Comparison of ENCODE assay signal across 21 cellular contexts in genomic region chr19:1777149-1777548, GRCh38. TPM values are rescaled to one million over a fixed set of nuclear protein-coding genes. Genes with fewer than 3 reads are reported as not detected.
DNase-seq lines count a peak whose midpoint lies in the region; ATAC-seq and TF ChIP-seq lines count a peak whose summit lies in the region.
"Had no signal": no experiment of that assay in that cellular context is flagged by ENCODE, and none has a peak within 500 bp of the region (broad histone marks: within the 10 kb centered on the region; RNA-seq: fewer than 3 reads in every experiment).

No MANE protein-coding gene starts in this region.

- H3K36me3 Mint-ChIP-seq in Calu3 (ENCODE audit: insufficient read depth, unreplicated experiment), result peaks cover 59% of the 10 kb centered on the region
- peaks cover 0 to 4% (median 0%) of the 10 kb centered on the region in 3 experiments; a peak in 3 of 7 replicates for H3K36me3 Mint-ChIP-seq in H9 (ENCODE audit: insufficient read depth in 1 of 3, low read depth in 3 of 3)

- H3K4me3 Mint-ChIP-seq in Calu3 (ENCODE audit: low read depth, unreplicated experiment) (no peak overlapping the region), H9 (peak overlapping the region in 1 of 2 experiments; percentile 73; a peak in 2 of 5 replicates)

- H2AK5ac ChIP-seq in H9 (ENCODE audit: insufficient read length, low read length), result no peak overlapping the region
- no peak overlapping the region for H2AK5ac ChIP-seq in neuronal stem cell (ENCODE audit: low read depth, low read length)

- intact Hi-C loops in Calu3 (cut with micrococcal nuclease; ENCODE audit: unreplicated experiment), result no loop called here
- intact Hi-C loops in Panc1 (cut with micrococcal nuclease; ENCODE audit: unreplicated experiment), result no loop called here

- H4K5ac ChIP-seq in H9 (ENCODE audit: insufficient read length, low read depth, low read length), result no peak overlapping the region

- H3K23me2 ChIP-seq in H9 (ENCODE audit: insufficient read length, low read depth, low read length, poor library complexity, severe bottlenecking), result no peaks in the 10 kb centered on the region

- in situ Hi-C loops in Panc1 (cut with HindIII; ENCODE audit: low pct_unique_long_range_greater_than_20kb, low sequenced_read_pairs), result no loop called here

- no peaks in the 10 kb centered on the region for H3K79me2 ChIP-seq in H9 (ENCODE audit: insufficient read depth, low read length)

- no peak overlapping the region for H3T11ph ChIP-seq in H9 (ENCODE audit: low read length)

- peak overlapping the region; percentile 28 for H3K4me2 ChIP-seq in H9 (ENCODE audit: insufficient read depth, insufficient read length, low read length)
- no peak overlapping the region for H3K4me2 ChIP-seq in neuronal stem cell (ENCODE audit: insufficient read depth, low read length, poor library complexity, severe bottlenecking)

- no peak for DNase-seq in Calu3
- peak; percentile 27 for DNase-seq in H9
- DNase-seq in Panc1 (ENCODE audit: low read depth, low spot score), result no peak
- DNase-seq in neuronal stem cell (ENCODE audit: low spot score), result no peak
- no peak for DNase-seq in MG63
- no peak for DNase-seq in effector CD4-positive, alpha-beta T cell
- DNase-seq: BE2C, MV-4-11, NCI-H1105 treated with DMSO at 0.1 percent for 48 hours, NCI-H2081 treated with DMSO at 0.1 percent for 48 hours, NCI-H2171 treated with DMSO at 0.1 percent for 48 hours, NCI-H446, NCI-H526, Right ventricle myocardium superior had no signal

- H3K18ac ChIP-seq in H9 (ENCODE audit: insufficient read length, low read depth, low read length) (no peak overlapping the region), neuronal stem cell (ENCODE audit: low read length) (no peak overlapping the region)

- BruUV-seq in Calu3 (replicated peaks; lab: Mats Ljungman, UMichigan) (TSS peak; percentile 32), Panc1 (replicated peaks; lab: Mats Ljungman, UMichigan) (TSS peak; percentile 78)

- H3K36me3 ChIP-seq in Panc1 (ENCODE audit: control insufficient read depth, insufficient read depth, low read length) (no peaks in the 10 kb centered on the region; the same call in 1 of the 2 replicates), neuronal stem cell (replicated peaks in 1 of 2; ENCODE audit: control insufficient read depth in 2 of 2, insufficient read depth in 2 of 2, low read length in 2 of 2) (no peaks in the 10 kb centered on the region), MG63 (no peaks in the 10 kb centered on the region)
- H3K36me3 ChIP-seq: BE2C had no signal

- TF ChIP-seq CTCF in Calu3 (IDR thresholded peaks at IDR 0.05; ENCODE audit: unreplicated experiment) (no peak), H9 (conservative IDR thresholded peaks at IDR 0.05) (no peak), Panc1 (IDR thresholded peaks at IDR 0.05) (no peak)

- H3K14ac ChIP-seq in H9 (ENCODE audit: insufficient read depth, low read length), result no peak overlapping the region
- no peak overlapping the region for H3K14ac ChIP-seq in neuronal stem cell (ENCODE audit: low read length)

- H3K79me1 ChIP-seq in H9 (ENCODE audit: insufficient read depth, low read depth, low read length, poor library complexity, severe bottlenecking) (no peaks in the 10 kb centered on the region), neuronal stem cell (ENCODE audit: low read depth, low read length) (peaks cover 3% of the 10 kb centered on the region)

- H2AFZ ChIP-seq in H9 (ENCODE audit: low read length) (no peak overlapping the region), neuronal stem cell (ENCODE audit: low read length) (no peak overlapping the region)

- no peak overlapping the region for H2BK20ac ChIP-seq in H9 (ENCODE audit: low read depth, low read length, poor library complexity, severe bottlenecking)

- H3K23ac ChIP-seq in H9 (ENCODE audit: insufficient read length, low read depth, low read length) (no peak overlapping the region), neuronal stem cell (ENCODE audit: low read depth, low read length, poor library complexity) (peak overlapping the region; percentile 97)

- H3K4me1 Mint-ChIP-seq in Calu3 (ENCODE audit: low read depth, unreplicated experiment), result peaks cover 45% of the 10 kb centered on the region
- peaks cover 13 to 22% of the 10 kb centered on the region in 2 experiments for H3K4me1 Mint-ChIP-seq in H9

- H3K27me3 ChIP-seq in H9 (ENCODE audit: insufficient read depth, low read length), result peaks cover 50% of the 10 kb centered on the region
- H3K27me3 ChIP-seq in Panc1 (ENCODE audit: control insufficient read depth, insufficient read depth, low read length), result no peaks in the 10 kb centered on the region
- H3K27me3 ChIP-seq in neuronal stem cell (ENCODE audit: control insufficient read depth in 3 of 3, insufficient read depth in 3 of 3, low read depth in 1 of 3, low read length in 3 of 3), result peaks cover 32 to 81% (median 76%) of the 10 kb centered on the region in 3 experiments
- H3K27me3 ChIP-seq in MG63, result peaks cover 8% of the 10 kb centered on the region; the same call in 1 of the 2 replicates

- WGBS in H9 (ENCODE audit: extremely low coverage, insufficient read length, low lambda C conversion rate), result no CpG with 5 or more reads among the region's 10 CpGs
- no CpG with 5 or more reads among the region's 10 CpGs for WGBS in neuronal stem cell (ENCODE audit: extremely low coverage in 2 of 2, insufficient read length in 2 of 2, insufficient replicate concordance in 1 of 2), 2 donors

- H3K9me3 Mint-ChIP-seq in Calu3 (ENCODE audit: low read depth, unreplicated experiment) (no peaks in the 10 kb centered on the region), H9 (peaks cover 21 to 36% of the 10 kb centered on the region in 2 experiments)

- H3K9me3 ChIP-seq in H9 (ENCODE audit: control insufficient read depth, low read depth, low read length) (no peaks in the 10 kb centered on the region), Panc1 (ENCODE audit: control insufficient read depth, insufficient read depth, low read depth, low read length) (no peaks in the 10 kb centered on the region), neuronal stem cell (replicated peaks in 1 of 2; ENCODE audit: control insufficient read depth in 2 of 2, insufficient read depth in 1 of 2, low read depth in 1 of 2, low read length in 2 of 2) (peaks cover 24 to 30% of the 10 kb centered on the region in 2 donors), MG63 (no peaks in the 10 kb centered on the region; the same call in 1 of the 2 replicates)

- H4K20me1 ChIP-seq in H9 (ENCODE audit: control insufficient read depth, insufficient read depth, insufficient read length), result no peaks in the 10 kb centered on the region

- no peak overlapping the region for H2BK5ac ChIP-seq in H9 (ENCODE audit: insufficient read length, low read length)
- H2BK5ac ChIP-seq in neuronal stem cell (ENCODE audit: low read length), result no peak overlapping the region

- H2BK120ac ChIP-seq in H9 (ENCODE audit: low read depth, low read length, poor library complexity, severe bottlenecking), result no peak overlapping the region
- H2BK120ac ChIP-seq in neuronal stem cell (ENCODE audit: low read depth, low read length), result no peak overlapping the region

- no peak overlapping the region for H4K8ac ChIP-seq in H9 (replicated peaks; ENCODE audit: insufficient read length, low read depth, low read length)
- no peak overlapping the region for H4K8ac ChIP-seq in neuronal stem cell (ENCODE audit: low read depth, low read length)

- CTCF ChIA-PET in Calu3 (lab: Charles Lee), result no interaction called here
- CTCF ChIA-PET in Panc1 (lab: Charles Lee), result interaction anchor here (0.6 kb wide), 2 partner anchors 61 to 136 kb away, joined by 3 to 4 read pairs; no protein-coding TSS in a partner anchor

- H4K91ac ChIP-seq in H9 (ENCODE audit: insufficient read length, low read depth, low read length), result no peak overlapping the region
- H4K91ac ChIP-seq in neuronal stem cell (ENCODE audit: low read depth, low read length, poor library complexity), result no peak overlapping the region

- no peaks in the 10 kb centered on the region for H3K27me3 Mint-ChIP-seq in Calu3 (ENCODE audit: unreplicated experiment)
- H3K27me3 Mint-ChIP-seq in H9 (ENCODE audit: low read depth), result peaks cover 99% of the 10 kb centered on the region

- no peaks in the 10 kb centered on the region for H3K4me1 ChIP-seq in H9 (ENCODE audit: insufficient read depth, low read length)
- peaks cover 30% of the 10 kb centered on the region for H3K4me1 ChIP-seq in Panc1 (ENCODE audit: control insufficient read depth, insufficient read depth, low read length)
- no peaks in the 10 kb centered on the region for H3K4me1 ChIP-seq in neuronal stem cell (ENCODE audit: control insufficient read depth in 2 of 2, insufficient read depth in 1 of 2, low read depth in 1 of 2, low read length in 2 of 2)
- H3K4me1 ChIP-seq: BE2C had no signal

- H3K4me3 ChIP-seq in Panc1 (ENCODE audit: low read depth in 2 of 2, low read length in 2 of 2) (no peak overlapping the region), neuronal stem cell (ENCODE audit: low read length in 2 of 2) (peak overlapping the region in 1 of 2 donors; percentile 10), MG63 (no peak overlapping the region)

- H3K27ac Mint-ChIP-seq in Calu3 (ENCODE audit: unreplicated experiment) (no peak overlapping the region), H9 (peak overlapping the region in 1 of 3 experiments; percentile 90; a peak in 1 of 7 replicates)

- no peak overlapping the region for H3K56ac ChIP-seq in H9 (ENCODE audit: insufficient read length, low read depth, low read length)

- no peak overlapping the region for H2BK12ac ChIP-seq in H9 (ENCODE audit: insufficient read length, low read depth, low read length)
- no peak overlapping the region for H2BK12ac ChIP-seq in neuronal stem cell (ENCODE audit: low read length)

- H3K27ac ChIP-seq in H9 (ENCODE audit: insufficient read length, low read depth, low read length), result no peak overlapping the region
- no peak overlapping the region for H3K27ac ChIP-seq in Panc1 (ENCODE audit: low read length)
- H3K27ac ChIP-seq in neuronal stem cell (replicated peaks; ENCODE audit: low read length), result no peak overlapping the region
- H3K27ac ChIP-seq: HL-60 had no signal

- H3K4ac ChIP-seq in H9 (ENCODE audit: low read depth, low read length) (no peak overlapping the region), neuronal stem cell (ENCODE audit: low read length) (no peak overlapping the region)

- ATAC-seq in Panc1 (no peak), GM18909 (IDR thresholded peaks at IDR 0.05; ENCODE audit: poor library complexity, unreplicated experiment) (no peak)

- H3K9ac ChIP-seq in H9 (ENCODE audit: extremely low read depth, insufficient read length, low read length) (no peak overlapping the region), neuronal stem cell (ENCODE audit: low read depth, low read length, poor library complexity) (no peak overlapping the region)

- H2BK15ac ChIP-seq in H9 (ENCODE audit: low read depth, low read length) (no peak overlapping the region), neuronal stem cell (ENCODE audit: low read length) (no peak overlapping the region)

- POLR2A ChIA-PET in Panc1 (lab: Charles Lee), result no interaction called here

RNA-seq across cellular contexts. Expression of gene ONECUT3, which starts 23.8 kb away (rescaled TPM):
- total RNA-seq in Calu3 (2022) (20.0 and 25.7 TPM in 2 replicates), H9 (2021) (0.04 and 0.07 TPM in 2 replicates), Panc1 (2021; ENCODE audit: unreplicated experiment) (16.5 TPM)
- 22.2 TPM for polyA plus RNA-seq in Panc1 (2012; ENCODE audit: insufficient read length)
- polyA plus RNA-seq in neuronal stem cell (2013, experiment 1 of 2), result 0.03 TPM
- 0.01 TPM for polyA plus RNA-seq in neuronal stem cell (2013, experiment 2 of 2)
- not detected in 2 replicates for total RNA-seq in MG63 (2014; rRNA removed; shearing (Covaris generic); ENCODE audit: low replicate concordance)
- total RNA-seq: A673, H7, HT-29, OCI-LY7, Right ventricle myocardium superior, RPMI7951 had no signal

RNA-seq across cellular contexts. Expression of gene ATP8B3, which starts 34.9 kb away (rescaled TPM):
- total RNA-seq in Calu3 (2022) (5.9 and 6.7 TPM in 2 replicates), H9 (2021) (8.7 and 9.6 TPM in 2 replicates), Panc1 (2021; ENCODE audit: unreplicated experiment) (67.7 TPM)
- 30.0 TPM for polyA plus RNA-seq in Panc1 (2012; ENCODE audit: insufficient read length)
- 0.79 TPM for polyA plus RNA-seq in neuronal stem cell (2013, experiment 1 of 2)
- 0.80 TPM for polyA plus RNA-seq in neuronal stem cell (2013, experiment 2 of 2)
- not detected in 2 replicates for total RNA-seq in MG63 (2014; rRNA removed; shearing (Covaris generic); ENCODE audit: low replicate concordance)

Comparison
In these comparisons a context has a peak if more than half of its experiments do, and no peak if none do; other contexts are left out.
1. RNA of gene ONECUT3, which starts 23.8 kb away (total RNA-seq): 20.0 to 25.7 TPM in Calu3 and 16.5 TPM in Panc1 (single experiment); 0.04 to 0.07 TPM in H9 and not detected in MG63; every median in the first group is over 10 times any median in the second.